ENCODE assay signal across 21 cellular contexts in genomic region chr11:13222285-13222684, GRCh38. TPM values are rescaled to one million over a fixed set of nuclear protein-coding genes. Genes with fewer than 3 reads are reported as not detected.
DNase-seq lines count a peak whose midpoint lies in the region; ATAC-seq and TF ChIP-seq lines count a peak whose summit lies in the region.
"Had no signal": no experiment of that assay in that cellular context is flagged by ENCODE, and none has a peak within 500 bp of the region (broad histone marks: within the 10 kb centered on the region; RNA-seq: fewer than 3 reads in every experiment).

No MANE protein-coding gene starts in this region.

- POLR2A ChIA-PET in HCT116 (lab: Charles Lee), result no interaction called here
- POLR2A ChIA-PET in PC-9 (lab: Charles Lee; ENCODE audit: unreplicated experiment), result no interaction called here

- no peak for TF ChIP-seq RAD21 in HCT116 (IDR thresholded peaks at IDR 0.05; ENCODE audit: low read depth)

- peaks cover 0 to 25% of the 10 kb centered on the region in 2 experiments; a peak in 2 of 4 replicates for H3K4me1 ChIP-seq in HCT116 (ENCODE audit: control insufficient read depth in 1 of 2, insufficient read depth in 2 of 2, low read length in 2 of 2)
- H3K4me1 ChIP-seq in SJSA1 (replicated peaks), result peaks cover 42% of the 10 kb centered on the region
- peaks cover 36% of the 10 kb centered on the region for H3K4me1 ChIP-seq in foreskin keratinocyte
- no peaks in the 10 kb centered on the region for H3K4me1 ChIP-seq in parathyroid adenoma
- no peaks in the 10 kb centered on the region for H3K4me1 ChIP-seq in adrenal gland (replicated peaks in 1 of 2)
- H3K4me1 ChIP-seq in PC-9 (replicated peaks; ENCODE audit: insufficient read depth), result peaks cover 2% of the 10 kb centered on the region
- H3K4me1 ChIP-seq: colonic mucosa had no signal

- no peak for DNase-seq in HCT116 (ENCODE audit: low read depth, low spot score)
- DNase-seq in SJSA1 (ENCODE audit: low read depth in 1 of 2, low spot score in 2 of 2), result peak in 1 of 2 experiments; percentile 45
- DNase-seq in foreskin keratinocyte, result peak; percentile 46 to 66
- DNase-seq in adrenal gland, result no peak
- no peak for DNase-seq in PC-9
- DNase-seq in T-helper 9 cell, result no peak
- DNase-seq: activated CD4-positive, alpha-beta T cell treated with anti-CD3 and anti-CD28 coated beads, Interleukin-2, amount 50 U/mL, for 48 hours; activated effector memory CD4-positive, alpha-beta T cell treated with anti-CD3 and anti-CD28 coated beads, Interleukin-2, amount 50 U/mL, for 16 hours; activated naive CD8-positive, alpha-beta T cell treated with anti-CD3 and anti-CD28 coated beads, Interleukin-2, amount 50 U/mL, for 24 hours; colonic mucosa; GF-D8; Karpas-422; left ventricle myocardium superior; NCI-H187 treated with DMSO at 0.1 percent for 48 hours; stimulated activated CD4-positive, alpha-beta T cell treated with anti-CD3 and anti-CD28 coated beads, Interleukin-2, amount 100 ng/mL, for 48 hours; stimulated activated naive B cell treated with anti-CD40 and anti-IgM and Interleukin-4, amounts not matched to agents 10 μg/mL and 1 μg/mL and 100 μg/mL, for 72 hours; T-helper 2 cell had no signal

- BruUV-seq in HCT116 (replicated peaks; lab: Mats Ljungman, UMichigan) (no TSS peak), PC-9 (replicated peaks; lab: Mats Ljungman, UMichigan) (no TSS peak)

- TF ChIP-seq POLR2A in HCT116 (IDR thresholded peaks at IDR 0.05; ENCODE audit: borderline replicate concordance, extremely low read depth, insufficient read depth, insufficient read length) (no peak), adrenal gland (IDR thresholded peaks at IDR 0.05) (no peak)

- RAD21 ChIA-PET in HCT116 (lab: Charles Lee; ENCODE audit: low non-redundant PET in 1 of 2, low total read pairs in 2 of 2, uncharacterized antibody in 2 of 2, unreplicated experiment in 2 of 2), result no interaction called here

- no peaks in the 10 kb centered on the region for H3K9me2 ChIP-seq in HCT116 (ENCODE audit: insufficient read depth)
- no peaks in the 10 kb centered on the region for H3K9me2 ChIP-seq in PC-9 (ENCODE audit: insufficient read depth)

- ATAC-seq in HCT116 (peak; percentile 54; the same call in 1 of the 2 replicates), foreskin keratinocyte (peak; percentile 90), GM21528 (IDR thresholded peaks at IDR 0.05; ENCODE audit: low FRiP score, unreplicated experiment) (no peak)
- ATAC-seq: activated naive CD8-positive, alpha-beta T cell treated with anti-CD3 and anti-CD28 coated beads, Interleukin-2, amount 50 U/mL, for 24 hours; left ventricle myocardium superior; stimulated activated naive B cell treated with anti-CD40 and anti-IgM and Interleukin-4, amounts not matched to agents 10 μg/mL and 1 μg/mL and 100 μg/mL, for 72 hours had no signal

- intact Hi-C loops in HCT116 (cut with micrococcal nuclease) (no loop called here), adrenal gland (cut with DNase I) (no loop called here), PC-9 (cut with micrococcal nuclease; ENCODE audit: unreplicated experiment) (no loop called here)

- H3K9ac ChIP-seq in HCT116 (ENCODE audit: low read length) (no peak overlapping the region), parathyroid adenoma (no peak overlapping the region)

- no peak overlapping the region for H3K4me2 ChIP-seq in HCT116 (ENCODE audit: low read length)
- no peak overlapping the region for H3K4me2 ChIP-seq in parathyroid adenoma (ENCODE audit: low read length)
- no peak overlapping the region for H3K4me2 ChIP-seq in PC-9

- H3K9me3 ChIP-seq in HCT116 (ENCODE audit: control insufficient read depth in 1 of 2, insufficient read depth in 1 of 2, low read depth in 1 of 2, low read length in 2 of 2) (no peaks in the 10 kb centered on the region), SJSA1 (replicated peaks) (no peaks in the 10 kb centered on the region), parathyroid adenoma (ENCODE audit: control insufficient read depth, low read length) (no peaks in the 10 kb centered on the region), adrenal gland (replicated peaks in 1 of 3) (no peaks in the 10 kb centered on the region), PC-9 (ENCODE audit: insufficient read depth, low read depth) (no peaks in the 10 kb centered on the region)
- H3K9me3 ChIP-seq: colonic mucosa, neutrophil had no signal

- H3K79me2 ChIP-seq in HCT116 (ENCODE audit: insufficient read depth, low read length) (no peaks in the 10 kb centered on the region), parathyroid adenoma (no peaks in the 10 kb centered on the region), PC-9 (ENCODE audit: low read depth) (no peaks in the 10 kb centered on the region)

- H3K27me3 ChIP-seq in HCT116 (ENCODE audit: insufficient read depth, low read length) (no peaks in the 10 kb centered on the region), SJSA1 (replicated peaks) (no peaks in the 10 kb centered on the region), foreskin keratinocyte (no peaks in the 10 kb centered on the region), parathyroid adenoma (ENCODE audit: control insufficient read depth, insufficient read depth, low read length) (no peaks in the 10 kb centered on the region), adrenal gland (no peaks in the 10 kb centered on the region), PC-9 (ENCODE audit: insufficient read depth, low read depth) (no peaks in the 10 kb centered on the region)
- H3K27me3 ChIP-seq: colonic mucosa had no signal

- H3K4me3 ChIP-seq in HCT116 (replicated peaks in 1 of 2; ENCODE audit: low read depth in 1 of 2, low read length in 2 of 2), result no peak overlapping the region
- no peak overlapping the region for H3K4me3 ChIP-seq in SJSA1
- no peak overlapping the region for H3K4me3 ChIP-seq in parathyroid adenoma (ENCODE audit: low read depth, low read length)
- H3K4me3 ChIP-seq in adrenal gland, result no peak overlapping the region
- no peak overlapping the region for H3K4me3 ChIP-seq in PC-9
- H3K4me3 ChIP-seq: colonic mucosa had no signal

- H2AFZ ChIP-seq in HCT116 (ENCODE audit: low read depth, low read length, poor library complexity, severe bottlenecking), result no peak overlapping the region
- peak overlapping the region; percentile 53 for H2AFZ ChIP-seq in parathyroid adenoma
- no peak overlapping the region for H2AFZ ChIP-seq in PC-9

- no peaks in the 10 kb centered on the region for H3F3A ChIP-seq in PC-9 (ENCODE audit: insufficient read depth, low read depth)

- H4K20me1 ChIP-seq in HCT116 (ENCODE audit: insufficient read depth) (no peaks in the 10 kb centered on the region), PC-9 (ENCODE audit: insufficient read depth) (no peaks in the 10 kb centered on the region)

- H3K27ac ChIP-seq in HCT116 (ENCODE audit: low read depth, low read length), result no peak overlapping the region
- peak overlapping the region; percentile 24 for H3K27ac ChIP-seq in SJSA1
- H3K27ac ChIP-seq in foreskin keratinocyte, result peak overlapping the region; percentile 31
- no peak overlapping the region for H3K27ac ChIP-seq in parathyroid adenoma
- peak overlapping the region in 1 of 5 donors; percentile 13 for H3K27ac ChIP-seq in adrenal gland
- no peak overlapping the region for H3K27ac ChIP-seq in PC-9
- H3K27ac ChIP-seq: colonic mucosa, neutrophil, WERI-Rb-1 had no signal

- no peaks in the 10 kb centered on the region for H3K36me3 ChIP-seq in HCT116 (ENCODE audit: control insufficient read depth in 1 of 2, insufficient read depth in 2 of 2, low read length in 2 of 2)
- no peaks in the 10 kb centered on the region for H3K36me3 ChIP-seq in SJSA1
- no peaks in the 10 kb centered on the region for H3K36me3 ChIP-seq in parathyroid adenoma (ENCODE audit: control insufficient read depth, insufficient read depth, low read length)
- no peaks in the 10 kb centered on the region for H3K36me3 ChIP-seq in adrenal gland (replicated peaks in 1 of 2)
- H3K36me3 ChIP-seq in PC-9 (ENCODE audit: low read depth), result no peaks in the 10 kb centered on the region
- H3K36me3 ChIP-seq: colonic mucosa, neutrophil, WERI-Rb-1 had no signal

- 59 to 95% (median 72%) methylated on average over 3 of the region's 3 CpGs for WGBS in adrenal gland, 4 donors

- CTCF ChIA-PET in HCT116 (lab: Charles Lee) (interaction anchor here (1.0 kb wide), 1 partner anchor 15 kb away, joined by 3 read pairs; no protein-coding TSS in a partner anchor), PC-9 (lab: Charles Lee) (no interaction called here)

- no peak for TF ChIP-seq CTCF in HCT116 (IDR thresholded peaks at IDR 0.05 in 2 of 3, conservative IDR thresholded peaks at IDR 0.05 in 1 of 3; ENCODE audit: borderline replicate concordance in 1 of 3, insufficient read depth in 1 of 3, low read depth in 2 of 3, low read length in 2 of 3)
- no peak for TF ChIP-seq CTCF in foreskin keratinocyte (conservative IDR thresholded peaks at IDR 0.05)
- TF ChIP-seq CTCF in parathyroid adenoma (IDR thresholded peaks at IDR 0.05), result no peak
- no peak for TF ChIP-seq CTCF in adrenal gland (IDR thresholded peaks at IDR 0.05)
- TF ChIP-seq CTCF in PC-9 (conservative IDR thresholded peaks at IDR 0.05), result no peak

TF ChIP-seq in HCT116, 20 proteins besides CTCF, POLR2A, EP300 and RAD21 (continues in another document):
- no peak for TF ChIP-seq EZH2phosphoT487 (IDR thresholded peaks at IDR 0.05; ENCODE audit: borderline replicate concordance)
- TF ChIP-seq, protein P1, sequence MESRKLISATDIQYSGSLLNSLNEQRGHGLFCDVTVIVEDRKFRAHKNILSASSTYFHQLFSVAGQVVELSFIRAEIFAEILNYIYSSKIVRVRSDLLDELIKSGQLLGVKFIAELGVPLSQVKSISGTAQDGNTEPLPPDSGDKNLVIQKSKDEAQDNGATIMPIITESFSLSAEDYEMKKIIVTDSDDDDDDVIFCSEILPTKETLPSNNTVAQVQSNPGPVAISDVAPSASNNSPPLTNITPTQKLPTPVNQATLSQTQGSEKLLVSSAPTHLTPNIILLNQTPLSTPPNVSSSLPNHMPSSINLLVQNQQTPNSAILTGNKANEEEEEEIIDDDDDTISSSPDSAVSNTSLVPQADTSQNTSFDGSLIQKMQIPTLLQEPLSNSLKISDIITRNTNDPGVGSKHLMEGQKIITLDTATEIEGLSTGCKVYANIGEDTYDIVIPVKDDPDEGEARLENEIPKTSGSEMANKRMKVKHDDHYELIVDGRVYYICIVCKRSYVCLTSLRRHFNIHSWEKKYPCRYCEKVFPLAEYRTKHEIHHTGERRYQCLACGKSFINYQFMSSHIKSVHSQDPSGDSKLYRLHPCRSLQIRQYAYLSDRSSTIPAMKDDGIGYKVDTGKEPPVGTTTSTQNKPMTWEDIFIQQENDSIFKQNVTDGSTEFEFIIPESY (IDR thresholded peaks at IDR 0.05; ENCODE audit: extremely low read depth, insufficient replicate concordance, low read length), result no peak
- TF ChIP-seq ELF1 (IDR thresholded peaks at IDR 0.05; ENCODE audit: borderline replicate concordance, low read depth), result no peak
- TF ChIP-seq YY1 (IDR thresholded peaks at IDR 0.05; ENCODE audit: extremely low read depth, insufficient replicate concordance, low read depth, low read length), result no peak
- TF ChIP-seq POLR2AphosphoS5 (IDR thresholded peaks at IDR 0.05; ENCODE audit: low read depth, low read length), result no peak

RNA-seq across cellular contexts. Expression of gene BMAL1, which starts 55.3 kb away (rescaled TPM):
- total RNA-seq in HCT116 (2021; ENCODE audit: unreplicated experiment) (17.6 TPM), foreskin keratinocyte (17.6 and 28.7 TPM in 2 replicates), adrenal gland (10 to 100 TPM; 17.2 to 80.3 (median 36.9) TPM), PC-9 (2021) (11.4 and 15.0 TPM in 2 replicates)
- 6.5 and 7.8 TPM in 2 replicates for polyA plus RNA-seq in HCT116 (2012)
- total RNA-seq in SJSA1 (2014; rRNA removed; shearing (Covaris generic)), result 14.3 and 28.2 TPM in 2 replicates
- polyA plus RNA-seq in foreskin keratinocyte (12.1 and 16.6 TPM in 2 replicates), adrenal gland (10 to 100 TPM; 13.9 to 66.5 (median 27.8) TPM)

Comparison
In these comparisons a context has a peak if more than half of its experiments do, and no peak if none do; other contexts are left out.
1. DNase-seq: peak in foreskin keratinocyte (2 of 2); none in HCT116 (single experiment), adrenal gland (0 of 7), PC-9 (0 of 2) and T-helper 9 cell (single experiment).
2. H3K27ac ChIP-seq: peak in SJSA1 (single experiment) and foreskin keratinocyte (single experiment); none in HCT116 (single experiment), parathyroid adenoma (single experiment) and PC-9 (single experiment).